In genomic region chr14:97319691-97320090, GRCh38 we compare ENCODE assay signal across 25 cellular contexts.
"Had no signal": no experiment of that assay in that cellular context is flagged by ENCODE, and none has a peak within 500 bp of the region (broad histone marks: within the 10 kb centered on the region; RNA-seq: fewer than 3 reads in every experiment).

No MANE protein-coding gene starts in this region.

- ATAC-seq: activated CD4-positive, CD25-positive, alpha-beta regulatory T cell treated with anti-CD3 and anti-CD28 coated beads, Interleukin-2, amount 50 U/mL, for 24 hours; activated CD8-positive, alpha-beta T cell treated with anti-CD3 and anti-CD28 coated beads for 36 hours; activated T-cell treated with anti-CD3 and anti-CD28 coated beads, Interleukin-2, amount 50 U/mL, for 72 hours; Panc1; T-cell had no signal

- H3K36me3 Mint-ChIP-seq: activated naive CD4-positive, alpha-beta T cell treated with anti-CD3 and anti-CD28 coated beads, Interleukin-2, amount 10 ng/mL, durations not matched to agents 7 days and 5 days; T-cell had no signal

- H3K4me3 Mint-ChIP-seq: activated CD8-positive, alpha-beta T cell treated with anti-CD3 and anti-CD28 coated beads for 36 hours; activated naive CD4-positive, alpha-beta T cell treated with anti-CD3 and anti-CD28 coated beads, Interleukin-2, amount 10 ng/mL, durations not matched to agents 7 days and 5 days; activated naive CD8-positive, alpha-beta T cell treated with anti-CD3 and anti-CD28 coated beads for 36 hours; activated T-cell treated with anti-CD3 and anti-CD28 coated beads, Interleukin-2, amount 50 U/mL, for 72 hours; T-cell had no signal

- DNase-seq: activated CD4-positive, alpha-beta T cell treated with anti-CD3 and anti-CD28 coated beads for 4 hours; activated CD8-positive, alpha-beta memory T cell treated with anti-CD3 and anti-CD28 coated beads, Interleukin-2, amount 50 U/mL, for 4 hours; activated CD8-positive, alpha-beta T cell treated with anti-CD3 and anti-CD28 coated beads for 36 hours; activated gamma-delta T cell treated with Interleukin-2 at 50 U/mL for 16 hours; activated naive CD4-positive, alpha-beta T cell treated with anti-CD3 and anti-CD28 coated beads, Interleukin-2, amount 10 ng/mL, durations not matched to agents 7 days and 5 days; activated naive CD8-positive, alpha-beta T cell treated with anti-CD3 and anti-CD28 coated beads for 36 hours; activated T-cell treated with anti-CD3 and anti-CD28 coated beads, Interleukin-2, amount 50 U/mL, for 72 hours; anterior cingulate cortex; central memory CD4-positive, alpha-beta T cell; NCI-H1105 treated with DMSO at 0.1 percent for 48 hours; NCI-H1436 treated with DMSO at 0.1 percent for 48 hours; NCI-H187; NCI-H2081; NCI-H226; NCI-H510A; NCI-H526 treated with DMSO at 0.1 percent for 48 hours; NK-92 treated with Interleukin-12 subunit alpha and Interleukin-12 subunit beta, amount 100 ng/mL, for 24 hours; OCI-M1; SHP77 treated with DMSO at 0.1 percent for 48 hours; T-cell had no signal

- H3K27me3 Mint-ChIP-seq: activated CD8-positive, alpha-beta T cell treated with anti-CD3 and anti-CD28 coated beads for 36 hours; activated naive CD4-positive, alpha-beta T cell treated with anti-CD3 and anti-CD28 coated beads, Interleukin-2, amount 10 ng/mL, durations not matched to agents 7 days and 5 days; activated naive CD8-positive, alpha-beta T cell treated with anti-CD3 and anti-CD28 coated beads for 36 hours; T-cell had no signal

- H3K27ac ChIP-seq: KMS-11, SK-N-MC had no signal

- H3K4me1 Mint-ChIP-seq: activated naive CD4-positive, alpha-beta T cell treated with anti-CD3 and anti-CD28 coated beads, Interleukin-2, amount 10 ng/mL, durations not matched to agents 7 days and 5 days; activated naive CD8-positive, alpha-beta T cell treated with anti-CD3 and anti-CD28 coated beads for 36 hours had no signal

- H3K27ac Mint-ChIP-seq: activated CD8-positive, alpha-beta T cell treated with anti-CD3 and anti-CD28 coated beads for 36 hours; activated naive CD4-positive, alpha-beta T cell treated with anti-CD3 and anti-CD28 coated beads, Interleukin-2, amount 10 ng/mL, durations not matched to agents 7 days and 5 days; activated naive CD8-positive, alpha-beta T cell treated with anti-CD3 and anti-CD28 coated beads for 36 hours; activated T-cell treated with anti-CD3 and anti-CD28 coated beads, Interleukin-2, amount 50 U/mL, for 72 hours; activated T-helper 2 cell treated with anti-CD3 and anti-CD28 coated beads, Interferon-gamma antibody, Interleukin-2, Interleukin-4, amounts not matched to agents 10 μg/mL and 5 μg/mL and 100 μg/mL, durations not matched to agents 14 hours and 24 hours and 36 hours; T-cell had no signal
